Comparison of ENCODE assay signal across 8 cellular contexts in genomic region chr4:150242820-150243458, GRCh38.
A peak's percentile ranks its signal among the peaks of the same experiment; 100 is the strongest.
DNase-seq lines count a peak whose midpoint lies in the region; ATAC-seq and TF ChIP-seq lines count a peak whose summit lies in the region.

No MANE protein-coding gene starts in this region.

- TF ChIP-seq RAD21 in neural cell (conservative IDR thresholded peaks at IDR 0.05): peak; percentile 92

- TF ChIP-seq CTCF in neural cell (IDR thresholded peaks at IDR 0.05; ENCODE audit: poor library complexity, severe bottlenecking): peak; percentile 92

- H3K27me3 ChIP-seq in NT2/D1 (ENCODE audit: insufficient read depth, insufficient read length): no peaks in the 10 kb centered on the region
- H3K27me3 ChIP-seq in neural cell (ENCODE audit: insufficient read depth, low read depth, low read length): no peaks in the 10 kb centered on the region

- no peaks in the 10 kb centered on the region for H3K4me1 ChIP-seq in NT2/D1 (ENCODE audit: insufficient read depth, insufficient read length)

- no peaks in the 10 kb centered on the region for H3K79me2 ChIP-seq in neural cell (replicated peaks; ENCODE audit: insufficient read depth, low read length)

- no peaks in the 10 kb centered on the region for H3F3A ChIP-seq in neural cell (ENCODE audit: insufficient read depth, low read length, poor library complexity, severe bottlenecking)

- H3K9ac ChIP-seq in NT2/D1 (ENCODE audit: insufficient read length, low read depth) (no peak overlapping the region), neural cell (ENCODE audit: low read length) (no peak overlapping the region)

- TF ChIP-seq EP300 in neural cell (conservative IDR thresholded peaks at IDR 0.05; ENCODE audit: poor library complexity, severe bottlenecking): no peak

- ATAC-seq in GM21381 (IDR thresholded peaks at IDR 0.05; ENCODE audit: unreplicated experiment): peak; percentile 64
- no peak for ATAC-seq in HG03159 (IDR thresholded peaks at IDR 0.05; ENCODE audit: unreplicated experiment)

- H3K36me3 ChIP-seq in NT2/D1 (ENCODE audit: insufficient read depth, insufficient read length, low read length) (no peaks in the 10 kb centered on the region), neural cell (ENCODE audit: insufficient read depth, low read length) (peaks cover 24% of the 10 kb centered on the region)

- H3K9me3 ChIP-seq in NT2/D1 (ENCODE audit: insufficient read depth, low read length) (no peaks in the 10 kb centered on the region), neural cell (ENCODE audit: low read length) (no peaks in the 10 kb centered on the region)

- H3K9me2 ChIP-seq in neural cell (ENCODE audit: insufficient read depth, low read length): no peaks in the 10 kb centered on the region

- H3K4me3 ChIP-seq in NT2/D1 (ENCODE audit: insufficient read length, low read depth) (no peak overlapping the region), neural cell (ENCODE audit: low read length) (no peak overlapping the region)

- DNase-seq in DMS79 treated with DMSO at 0.1 percent for 48 hours (lab: John Stamatoyannopoulos, UW): peak; percentile 5
- DNase-seq in DMS79 (lab: John Stamatoyannopoulos, UW): no peak
- DNase-seq in NT2/D1 (ENCODE audit: low read depth, low spot score): peak; percentile 28
- peak; percentile 38 for DNase-seq in epidermal melanocyte (ENCODE audit: insufficient read length, low spot score)
- DNase-seq in 8988T: no peak

- H3K27ac ChIP-seq in neural cell (ENCODE audit: low read length): no peak overlapping the region

- no peak overlapping the region for H3K4me2 ChIP-seq in neural cell (ENCODE audit: low read length)

- no peak overlapping the region for H2AFZ ChIP-seq in neural cell (ENCODE audit: low read depth, low read length)

- H4K20me1 ChIP-seq in neural cell (ENCODE audit: insufficient read depth): no peaks in the 10 kb centered on the region

TF ChIP-seq in neural cell, 6 proteins besides CTCF, POLR2A, EP300 and RAD21:
- TF ChIP-seq SMC3 (conservative IDR thresholded peaks at IDR 0.05; ENCODE audit: poor library complexity) (peak; percentile 95), TAF1 (IDR thresholded peaks at IDR 0.05; ENCODE audit: low read depth) (no peak)

Comparison
In these comparisons a context has a peak if more than half of its experiments do, and no peak if none do; other contexts are left out.
1. DNase-seq: peak in DMS79 treated with DMSO at 0.1 percent for 48 hours (single experiment), NT2/D1 (single experiment) and epidermal melanocyte (single experiment); none in DMS79 (single experiment) and 8988T (single experiment).